In genomic region chr2:151796774-151797173, GRCh38 we compare ENCODE assay signal across 22 cellular contexts. TPM values are rescaled to one million over a fixed set of nuclear protein-coding genes. Genes with fewer than 3 reads are reported as not detected.
DNase-seq lines count a peak whose midpoint lies in the region; ATAC-seq and TF ChIP-seq lines count a peak whose summit lies in the region.
"Had no signal": no experiment of that assay in that cellular context is flagged by ENCODE, and none has a peak within 500 bp of the region (broad histone marks: within the 10 kb centered on the region; RNA-seq: fewer than 3 reads in every experiment).

No MANE protein-coding gene starts in this region.

- H3K36me3 ChIP-seq in SJCRH30 (peaks cover 10% of the 10 kb centered on the region), gastrocnemius medialis (peaks cover 0 to 10% of the 10 kb centered on the region in 2 donors), ovary (no peaks in the 10 kb centered on the region)

- H3K4me3 ChIP-seq in SJCRH30 (no peak overlapping the region), gastrocnemius medialis (no peak overlapping the region), ovary (no peak overlapping the region)
- H3K4me3 ChIP-seq: PC-9, right atrium auricular region, thyroid gland had no signal

- H2AFZ ChIP-seq in H9 (ENCODE audit: low read length) = no peak overlapping the region
- H2AFZ ChIP-seq: PC-9 had no signal

- no peak overlapping the region for H3T11ph ChIP-seq in H9 (ENCODE audit: low read length)

- peak overlapping the region in 2 of 3 experiments; percentile 35 to 88; a peak in 3 of 7 replicates for H3K27ac Mint-ChIP-seq in H9
- H3K27ac Mint-ChIP-seq: stimulated activated naive CD8-positive, alpha-beta T cell treated with anti-CD3 and anti-CD28 coated beads, Interleukin-15, Interleukin-2, amounts not matched to agents 100 ng/mL and 50 ng/mL, for 24 hours had no signal

- H2BK20ac ChIP-seq in H9 (ENCODE audit: low read depth, low read length, poor library complexity, severe bottlenecking) = no peak overlapping the region

- no peaks in the 10 kb centered on the region; the same call in 1 of the 2 replicates for H3K27me3 Mint-ChIP-seq in H9 (ENCODE audit: low read depth)
- H3K27me3 Mint-ChIP-seq: CD4-positive, CD25-positive, alpha-beta regulatory T cell; stimulated activated naive CD8-positive, alpha-beta T cell treated with anti-CD3 and anti-CD28 coated beads, Interleukin-15, Interleukin-2, amounts not matched to agents 100 ng/mL and 50 ng/mL, for 24 hours had no signal

- H2BK120ac ChIP-seq in H9 (ENCODE audit: low read depth, low read length, poor library complexity, severe bottlenecking) = no peak overlapping the region

- H3K4me1 ChIP-seq in H9 (ENCODE audit: insufficient read depth, low read length) (no peaks in the 10 kb centered on the region), SJCRH30 (peaks cover 9% of the 10 kb centered on the region), gastrocnemius medialis (peaks cover 15 to 16% of the 10 kb centered on the region in 2 donors), ovary (ENCODE audit: insufficient read depth) (no peaks in the 10 kb centered on the region)
- H3K4me1 ChIP-seq: right atrium auricular region had no signal

- H3K9me3 Mint-ChIP-seq in H9 = peaks cover 0 to 3% of the 10 kb centered on the region in 2 experiments; a peak in 1 of 5 replicates

- H4K20me1 ChIP-seq in H9 (ENCODE audit: control insufficient read depth, insufficient read depth, insufficient read length) = no peaks in the 10 kb centered on the region

- H3K23me2 ChIP-seq in H9 (ENCODE audit: insufficient read length, low read depth, low read length, poor library complexity, severe bottlenecking) = no peaks in the 10 kb centered on the region

- no peaks in the 10 kb centered on the region for H3K27me3 ChIP-seq in H9 (ENCODE audit: insufficient read depth, low read length)
- H3K27me3 ChIP-seq in SJCRH30 = no peaks in the 10 kb centered on the region
- H3K27me3 ChIP-seq in gastrocnemius medialis = no peaks in the 10 kb centered on the region
- H3K27me3 ChIP-seq in ovary = no peaks in the 10 kb centered on the region
- H3K27me3 ChIP-seq: right atrium auricular region, thyroid gland had no signal

- no peak overlapping the region for H2BK12ac ChIP-seq in H9 (ENCODE audit: insufficient read length, low read depth, low read length)

- no peak for TF ChIP-seq CTCF in H9 (conservative IDR thresholded peaks at IDR 0.05)
- no peak for TF ChIP-seq CTCF in gastrocnemius medialis (IDR thresholded peaks at IDR 0.05 in 4 of 5, conservative IDR thresholded peaks at IDR 0.05 in 1 of 5)
- TF ChIP-seq CTCF in ovary (IDR thresholded peaks at IDR 0.05) = no peak

- H3K4me2 ChIP-seq in H9 (ENCODE audit: insufficient read depth, insufficient read length, low read length) = no peak overlapping the region
- H3K4me2 ChIP-seq: KMS-11, PC-9 had no signal

- H3K79me1 ChIP-seq in H9 (ENCODE audit: insufficient read depth, low read depth, low read length, poor library complexity, severe bottlenecking) = no peaks in the 10 kb centered on the region

- no peak overlapping the region for H3K56ac ChIP-seq in H9 (ENCODE audit: insufficient read length, low read depth, low read length)

- H2BK15ac ChIP-seq in H9 (ENCODE audit: low read depth, low read length) = no peak overlapping the region

- H4K8ac ChIP-seq in H9 (replicated peaks; ENCODE audit: insufficient read length, low read depth, low read length) = no peak overlapping the region

- H3K36me3 Mint-ChIP-seq in H9 (ENCODE audit: insufficient read depth in 1 of 3, low read depth in 3 of 3) = peaks cover 4 to 10% (median 7%) of the 10 kb centered on the region in 3 experiments

- no peak overlapping the region for H4K5ac ChIP-seq in H9 (ENCODE audit: insufficient read length, low read depth, low read length)

- H3K79me2 ChIP-seq in H9 (ENCODE audit: insufficient read depth, low read length) = no peaks in the 10 kb centered on the region

- no peak overlapping the region for H3K4me3 Mint-ChIP-seq in H9
- H3K4me3 Mint-ChIP-seq: CD4-positive, CD25-positive, alpha-beta regulatory T cell; stimulated activated naive CD8-positive, alpha-beta T cell treated with anti-CD3 and anti-CD28 coated beads, Interleukin-15, Interleukin-2, amounts not matched to agents 100 ng/mL and 50 ng/mL, for 24 hours had no signal

- no peak overlapping the region for H3K23ac ChIP-seq in H9 (ENCODE audit: insufficient read length, low read depth, low read length)

- H2AK5ac ChIP-seq in H9 (ENCODE audit: insufficient read length, low read length) = no peak overlapping the region

- TF ChIP-seq EP300 in ovary (IDR thresholded peaks at IDR 0.05) = no peak

- no peak overlapping the region for H3K27ac ChIP-seq in H9 (ENCODE audit: insufficient read length, low read depth, low read length)
- H3K27ac ChIP-seq in SJCRH30 = peak overlapping the region; percentile 29; the same call in 1 of the 2 replicates
- peak overlapping the region in 3 of 4 donors; percentile 4 to 45 (median 39) for H3K27ac ChIP-seq in gastrocnemius medialis
- H3K27ac ChIP-seq in ovary = no peak overlapping the region
- H3K27ac ChIP-seq: KMS-11, PC-9, right atrium auricular region, thyroid gland had no signal

- H3K4ac ChIP-seq in H9 (ENCODE audit: low read depth, low read length) = no peak overlapping the region

- H3K4me1 Mint-ChIP-seq in H9 = peaks cover 14 to 18% of the 10 kb centered on the region in 2 experiments

- no peak overlapping the region for H3K18ac ChIP-seq in H9 (ENCODE audit: insufficient read length, low read depth, low read length)

- H2BK5ac ChIP-seq in H9 (ENCODE audit: insufficient read length, low read length) = no peak overlapping the region

- in situ Hi-C loops in gastrocnemius medialis (cut with MboI; ENCODE audit: low sequenced_read_pairs in 4 of 4) = no loop called here

- TF ChIP-seq POLR2A in gastrocnemius medialis (IDR thresholded peaks at IDR 0.05) (no peak), ovary (IDR thresholded peaks at IDR 0.05) (no peak)

- ATAC-seq in gastrocnemius medialis = peak in 1 of 2 donors; percentile 18

- H3K9me3 ChIP-seq in H9 (ENCODE audit: control insufficient read depth, low read depth, low read length) (no peaks in the 10 kb centered on the region), SJCRH30 (replicated peaks) (no peaks in the 10 kb centered on the region; the same call in 1 of the 2 replicates), gastrocnemius medialis (no peaks in the 10 kb centered on the region), ovary (no peaks in the 10 kb centered on the region)
- H3K9me3 ChIP-seq: right atrium auricular region, thyroid gland had no signal

- H3K14ac ChIP-seq in H9 (ENCODE audit: insufficient read depth, low read length) = no peak overlapping the region

- no peak overlapping the region for H3K9ac ChIP-seq in H9 (ENCODE audit: extremely low read depth, insufficient read length, low read length)
- H3K9ac ChIP-seq: KMS-11 had no signal

- intact Hi-C loops in gastrocnemius medialis (cut with DNase I; ENCODE audit: low total_unique reads) (no loop called here), ovary (cut with DNase I) (no loop called here)

- WGBS in H9 (ENCODE audit: extremely low coverage, insufficient read length, low lambda C conversion rate) = no CpG with 5 or more reads among the region's 2 CpGs
- WGBS in ovary, 3 donors = 92 to 98% (median 97%) methylated on average over 2 of the region's 2 CpGs

- DNase-seq in H9 = no peak
- DNase-seq in SJCRH30 = no peak
- peak; percentile 28 for DNase-seq in kidney glomerular epithelial cell (lab: John Stamatoyannopoulos, UW)
- no peak for DNase-seq in gastrocnemius medialis
- no peak for DNase-seq in NCI-H2171 (lab: John Stamatoyannopoulos, UW)
- DNase-seq in AG20443 (ENCODE audit: low spot score) = no peak
- DNase-seq in ovary = no peak
- DNase-seq: activated CD4-positive, CD25-positive, alpha-beta regulatory T cell treated with anti-CD3 and anti-CD28 coated beads, Interleukin-2, amount 50 U/mL, for 72 hours; activated CD8-positive, alpha-beta memory T cell treated with anti-CD3 and anti-CD28 coated beads for 24 hours; activated T-cell treated with anti-CD3 and anti-CD28 coated beads, Interleukin-2, amount 50 U/mL, for 1 hour; amniotic stem cell; CD4-positive, CD25-positive, alpha-beta regulatory T cell; glutamatergic neuron; NCI-H1436 treated with DMSO at 0.1 percent for 48 hours; NCI-H510A treated with DMSO at 0.1 percent for 48 hours; NK-92 treated with Interleukin-12 subunit alpha and Interleukin-12 subunit beta, amount 100 ng/mL, for 24 hours; PC-9; SIG-M5; thyroid gland had no signal

- H4K91ac ChIP-seq in H9 (ENCODE audit: insufficient read length, low read depth, low read length) = no peak overlapping the region

RNA-seq across cellular contexts. Expression of gene ARL5A, which starts 31.4 kb away (rescaled TPM):
- total RNA-seq in H9 (2021) = 63.2 and 66.7 TPM in 2 replicates
- total RNA-seq in SJCRH30 (2014; rRNA removed; shearing (Covaris generic)) = 63.8 and 64.5 TPM in 2 replicates
- total RNA-seq in gastrocnemius medialis = 10 to 100 TPM; 45.0 to 81.7 (median 60.6) TPM
- 10 to 100 TPM; 26.2 to 41.4 (median 36.7) TPM for total RNA-seq in ovary
- polyA plus RNA-seq in ovary = 10 to 100 TPM; 11.6 to 17.4 TPM

Comparison
In these comparisons a context has a peak if more than half of its experiments do, and no peak if none do; other contexts are left out.
1. H3K27ac ChIP-seq: peak in SJCRH30 (single experiment) and gastrocnemius medialis (3 of 4); none in H9 (single experiment) and ovary (0 of 2).